ENCODE assay signal across 1 cellular context in the genomic region with DNA sequence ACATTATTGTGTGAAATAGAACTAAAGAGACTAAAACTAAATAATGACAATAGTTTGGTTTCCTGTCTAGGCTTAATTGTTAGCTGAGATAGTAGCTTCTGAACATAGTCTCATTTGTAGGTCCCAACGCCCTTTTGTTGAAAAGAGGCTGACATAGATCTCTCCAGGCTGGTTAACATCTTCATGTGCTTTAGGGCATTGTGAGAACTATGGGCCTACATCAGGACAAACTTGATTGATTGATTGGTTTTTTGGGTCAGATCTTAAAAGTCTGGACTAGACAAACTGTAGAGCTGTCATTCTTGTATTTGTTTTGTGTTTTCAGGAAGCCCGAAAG.
TF ChIP-seq lines count a peak whose summit lies in the region.

No MANE protein-coding gene starts in this region.

TF ChIP-seq in K562, 482 proteins besides CTCF, POLR2A, EP300 and RAD21:
- TF ChIP-seq SIN3A (IDR thresholded peaks at IDR 0.05; ENCODE audit: borderline replicate concordance in 2 of 2, control insufficient read depth in 1 of 2, low read depth in 2 of 2, low read length in 2 of 2) (peak; percentile 39 to 51; a peak in 2 of 4 replicates), FOXA3 (CRISPR knock-in tag; conservative IDR thresholded peaks at IDR 0.05 in 1 of 2, IDR thresholded peaks at IDR 0.05 in 1 of 2) (0 out of 4 replicates have a peak, but pooled peaks of 1 of the 2 experiments have one; percentile 4), RBBP5 (IDR thresholded peaks at IDR 0.05; ENCODE audit: borderline replicate concordance, insufficient read depth, low read length, poor library complexity, severe bottlenecking) (no peak), SMC3 (conservative IDR thresholded peaks at IDR 0.05; ENCODE audit: insufficient read depth, low read depth, low read length) (no peak), NUFIP1 (IDR thresholded peaks at IDR 0.05; ENCODE audit: partially characterized antibody) (peak; percentile 17), PKNOX1 (IDR thresholded peaks at IDR 0.05) (peak; percentile 24; the same call in 1 of the 2 replicates), MEIS2 (IDR thresholded peaks at IDR 0.05; ENCODE audit: partially characterized antibody) (peak; percentile 23)
